1 cellular context compared by ENCODE assay signal in genomic region chr17:81960130-81960958, GRCh38.
TF ChIP-seq lines count a peak whose summit lies in the region.

No MANE protein-coding gene starts in this region.

TF ChIP-seq in HepG2, 621 proteins besides CTCF, POLR2A, EP300 and RAD21 (continued from another document and continues in another):
- no peak; the same call in 1 of the 2 replicates for TF ChIP-seq UBTF (CRISPR knock-in tag; IDR thresholded peaks at IDR 0.05)
- TF ChIP-seq KLF15 (CRISPR knock-in tag; IDR thresholded peaks at IDR 0.05; ENCODE audit: borderline replicate concordance): 0 out of 2 replicates have a peak, but pooled peaks have one; percentile 21
- TF ChIP-seq HES4 (CRISPR knock-in tag; IDR thresholded peaks at IDR 0.05; ENCODE audit: borderline replicate concordance): no peak; the same call in 1 of the 2 replicates
- TF ChIP-seq HMG20A (CRISPR knock-in tag; IDR thresholded peaks at IDR 0.05; ENCODE audit: borderline replicate concordance): no peak
- TF ChIP-seq TOE1 (CRISPR knock-in tag; IDR thresholded peaks at IDR 0.05): no peak
- TF ChIP-seq PHF8 (CRISPR knock-in tag; IDR thresholded peaks at IDR 0.05): peak; percentile 28; the same call in 1 of the 2 replicates
- no peak for TF ChIP-seq HDAC6 (IDR thresholded peaks at IDR 0.05; ENCODE audit: low read depth, low read length)
- no peak for TF ChIP-seq ZNF264 (CRISPR knock-in tag; IDR thresholded peaks at IDR 0.05)
- no peak for TF ChIP-seq SOX13 (IDR thresholded peaks at IDR 0.05)
- no peak for TF ChIP-seq SOX13 (CRISPR knock-in tag; conservative IDR thresholded peaks at IDR 0.05 in 1 of 2, IDR thresholded peaks at IDR 0.05 in 1 of 2)
- peak; percentile 67; the same call in 1 of the 2 replicates for TF ChIP-seq REL (CRISPR knock-in tag; conservative IDR thresholded peaks at IDR 0.05)
- no peak; the same call in 1 of the 2 replicates for TF ChIP-seq THAP9 (CRISPR knock-in tag; IDR thresholded peaks at IDR 0.05; ENCODE audit: borderline replicate concordance)
- no peak for TF ChIP-seq FOXK1 (CRISPR knock-in tag; IDR thresholded peaks at IDR 0.05; ENCODE audit: borderline replicate concordance, low read depth)
- TF ChIP-seq ZNF543 (CRISPR knock-in tag; IDR thresholded peaks at IDR 0.05): no peak
- no peak for TF ChIP-seq ZNF121 (CRISPR knock-in tag; IDR thresholded peaks at IDR 0.05)
- TF ChIP-seq ZNF703 (CRISPR knock-in tag; IDR thresholded peaks at IDR 0.05; ENCODE audit: borderline replicate concordance): no peak
- TF ChIP-seq TAF1 (CRISPR knock-in tag; IDR thresholded peaks at IDR 0.05): peak; percentile 71; the same call in 1 of the 2 replicates
- TF ChIP-seq PTBP1 (IDR thresholded peaks at IDR 0.05; ENCODE audit: low read depth, low read length, poor library complexity, severe bottlenecking): peak; percentile 56
- TF ChIP-seq ZBTB39 (CRISPR knock-in tag; IDR thresholded peaks at IDR 0.05): peak; percentile 31; the same call in 1 of the 2 replicates
- no peak for TF ChIP-seq MNT (IDR thresholded peaks at IDR 0.05)
- peak; percentile 47; the same call in 1 of the 2 replicates for TF ChIP-seq MXD1 (CRISPR knock-in tag; IDR thresholded peaks at IDR 0.05)
- no peak for TF ChIP-seq FOXJ3 (CRISPR knock-in tag; IDR thresholded peaks at IDR 0.05; ENCODE audit: borderline replicate concordance)
- TF ChIP-seq, protein P1, sequence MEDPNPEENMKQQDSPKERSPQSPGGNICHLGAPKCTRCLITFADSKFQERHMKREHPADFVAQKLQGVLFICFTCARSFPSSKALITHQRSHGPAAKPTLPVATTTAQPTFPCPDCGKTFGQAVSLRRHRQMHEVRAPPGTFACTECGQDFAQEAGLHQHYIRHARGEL (CRISPR knock-in tag; IDR thresholded peaks at IDR 0.05): no peak
- TF ChIP-seq JUNB (CRISPR knock-in tag; IDR thresholded peaks at IDR 0.05; ENCODE audit: borderline replicate concordance): no peak
- TF ChIP-seq, protein P2, sequence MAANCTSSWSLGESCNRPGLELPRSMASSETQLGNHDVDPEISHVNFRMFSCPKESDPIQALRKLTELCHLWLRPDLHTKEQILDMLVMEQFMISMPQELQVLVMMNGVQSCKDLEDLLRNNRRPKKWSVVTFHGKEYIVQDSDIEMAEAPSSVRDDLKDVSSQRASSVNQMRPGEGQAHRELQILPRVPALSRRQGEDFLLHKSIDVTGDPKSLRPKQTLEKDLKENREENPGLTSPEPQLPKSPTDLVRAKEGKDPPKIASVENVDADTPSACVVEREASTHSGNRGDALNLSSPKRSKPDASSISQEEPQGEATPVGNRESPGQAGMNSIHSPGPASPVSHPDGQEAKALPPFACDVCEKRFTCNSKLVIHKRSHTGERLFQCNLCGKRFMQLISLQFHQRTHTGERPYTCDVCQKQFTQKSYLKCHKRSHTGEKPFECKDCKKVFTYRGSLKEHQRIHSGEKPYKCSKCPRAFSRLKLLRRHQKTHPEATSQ (CRISPR knock-in tag; IDR thresholded peaks at IDR 0.05; ENCODE audit: borderline replicate concordance): no peak
- peak; percentile 51 for TF ChIP-seq ZNF687 (CRISPR knock-in tag; IDR thresholded peaks at IDR 0.05)
- TF ChIP-seq, protein P3, sequence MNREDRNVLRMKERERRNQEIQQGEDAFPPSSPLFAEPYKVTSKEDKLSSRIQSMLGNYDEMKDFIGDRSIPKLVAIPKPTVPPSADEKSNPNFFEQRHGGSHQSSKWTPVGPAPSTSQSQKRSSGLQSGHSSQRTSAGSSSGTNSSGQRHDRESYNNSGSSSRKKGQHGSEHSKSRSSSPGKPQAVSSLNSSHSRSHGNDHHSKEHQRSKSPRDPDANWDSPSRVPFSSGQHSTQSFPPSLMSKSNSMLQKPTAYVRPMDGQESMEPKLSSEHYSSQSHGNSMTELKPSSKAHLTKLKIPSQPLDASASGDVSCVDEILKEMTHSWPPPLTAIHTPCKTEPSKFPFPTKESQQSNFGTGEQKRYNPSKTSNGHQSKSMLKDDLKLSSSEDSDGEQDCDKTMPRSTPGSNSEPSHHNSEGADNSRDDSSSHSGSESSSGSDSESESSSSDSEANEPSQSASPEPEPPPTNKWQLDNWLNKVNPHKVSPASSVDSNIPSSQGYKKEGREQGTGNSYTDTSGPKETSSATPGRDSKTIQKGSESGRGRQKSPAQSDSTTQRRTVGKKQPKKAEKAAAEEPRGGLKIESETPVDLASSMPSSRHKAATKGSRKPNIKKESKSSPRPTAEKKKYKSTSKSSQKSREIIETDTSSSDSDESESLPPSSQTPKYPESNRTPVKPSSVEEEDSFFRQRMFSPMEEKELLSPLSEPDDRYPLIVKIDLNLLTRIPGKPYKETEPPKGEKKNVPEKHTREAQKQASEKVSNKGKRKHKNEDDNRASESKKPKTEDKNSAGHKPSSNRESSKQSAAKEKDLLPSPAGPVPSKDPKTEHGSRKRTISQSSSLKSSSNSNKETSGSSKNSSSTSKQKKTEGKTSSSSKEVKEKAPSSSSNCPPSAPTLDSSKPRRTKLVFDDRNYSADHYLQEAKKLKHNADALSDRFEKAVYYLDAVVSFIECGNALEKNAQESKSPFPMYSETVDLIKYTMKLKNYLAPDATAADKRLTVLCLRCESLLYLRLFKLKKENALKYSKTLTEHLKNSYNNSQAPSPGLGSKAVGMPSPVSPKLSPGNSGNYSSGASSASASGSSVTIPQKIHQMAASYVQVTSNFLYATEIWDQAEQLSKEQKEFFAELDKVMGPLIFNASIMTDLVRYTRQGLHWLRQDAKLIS (CRISPR knock-in tag; IDR thresholded peaks at IDR 0.05): peak; percentile 96
- no peak for TF ChIP-seq NR0B2 (CRISPR knock-in tag; IDR thresholded peaks at IDR 0.05)
- peak; percentile 75; the same call in 1 of the 2 replicates for TF ChIP-seq CSRNP1 (CRISPR knock-in tag; IDR thresholded peaks at IDR 0.05)
- TF ChIP-seq CHCHD3 (CRISPR knock-in tag; IDR thresholded peaks at IDR 0.05): 0 out of 2 replicates have a peak, but pooled peaks have one; percentile 14
